ENCODE assay signal across 19 cellular contexts in genomic region chr15:74791667-74792066, GRCh38. TPM values are rescaled to one million over a fixed set of nuclear protein-coding genes. Genes with fewer than 3 reads are reported as not detected.
DNase-seq lines count a peak whose midpoint lies in the region; ATAC-seq, FAIRE-seq and TF ChIP-seq lines count a peak whose summit lies in the region.
"Had no signal": no experiment of that assay in that cellular context is flagged by ENCODE, and none has a peak within 500 bp of the region (broad histone marks: within the 10 kb centered on the region; RNA-seq: fewer than 3 reads in every experiment).

No MANE protein-coding gene starts in this region.

- intact Hi-C loops in CD14-positive monocyte (cut with micrococcal nuclease) = loop anchor here in 1 of 2 donors (2.0 kb wide), 1 partner anchor 23 kb away; no protein-coding TSS in a partner anchor
- intact Hi-C loops in naive thymus-derived CD4-positive, alpha-beta T cell (cut with micrococcal nuclease) = no loop called here

- H3K4me3 Mint-ChIP-seq in CD14-positive monocyte = peak overlapping the region in 1 of 2 donors; percentile 48
- H3K4me3 Mint-ChIP-seq in naive thymus-derived CD4-positive, alpha-beta T cell = peak overlapping the region; percentile 69 to 97 (median 88)

- CTCF ChIA-PET in naive thymus-derived CD4-positive, alpha-beta T cell (lab: Charles Lee) = interaction anchor here (3.4 to 26.1 kb wide), 2 partner anchors 15 to 157 kb away, joined by 27 to 1110 read pairs; partner anchors contain the start of gene CSK

- peaks cover 85 to 97% of the 10 kb centered on the region in 2 donors for H3K4me1 ChIP-seq in naive thymus-derived CD4-positive, alpha-beta T cell (ENCODE audit: control insufficient read depth in 2 of 2, insufficient read depth in 2 of 2, low read length in 2 of 2)

- H3K4me1 Mint-ChIP-seq in CD14-positive monocyte = peaks cover 88% of the 10 kb centered on the region
- peaks cover 61 to 95% (median 89%) of the 10 kb centered on the region in 7 donors for H3K4me1 Mint-ChIP-seq in naive thymus-derived CD4-positive, alpha-beta T cell

- POLR2A ChIA-PET in naive thymus-derived CD4-positive, alpha-beta T cell (lab: Charles Lee) = interaction anchor here (24.4 to 28.9 kb wide), 2 partner anchors 5 to 12 kb away, joined by 1077 read pairs; partner anchors contain the start of gene CSK

- ATAC-seq in activated naive CD4-positive, alpha-beta T cell treated with anti-CD3 and anti-CD28 coated beads, Interleukin-2, amount 50 U/mL, for 72 hours = no peak
- no peak for ATAC-seq in naive thymus-derived CD4-positive, alpha-beta T cell
- ATAC-seq: SK-N-SH treated with all-trans-retinoic acid at 6 μM for 48 hours had no signal

- peak overlapping the region; percentile 25 for H3K4me3 ChIP-seq in naive thymus-derived CD4-positive, alpha-beta T cell (ENCODE audit: low read length)
- H3K4me3 ChIP-seq: ascending aorta, hepatocyte had no signal

- no peak for TF ChIP-seq POLR2A in erythroblast (IDR thresholded peaks at IDR 0.05; ENCODE audit: low read length)

- peaks cover 0 to 2% (median 0%) of the 10 kb centered on the region in 3 donors for H3K27me3 Mint-ChIP-seq in CD14-positive monocyte (ENCODE audit: low read depth in 3 of 3)
- H3K27me3 Mint-ChIP-seq in naive thymus-derived CD4-positive, alpha-beta T cell = no peaks in the 10 kb centered on the region

- no peaks in the 10 kb centered on the region for H3K9me3 ChIP-seq in naive thymus-derived CD4-positive, alpha-beta T cell (ENCODE audit: control insufficient read depth in 2 of 3, low read length in 3 of 3)
- H3K9me3 ChIP-seq: ascending aorta had no signal

- DNase-seq in CD14-positive monocyte (ENCODE audit: low spot score) = no peak
- no peak for DNase-seq in GM18507 (ENCODE audit: extremely low spot score, insufficient read length, low read depth)
- no peak for DNase-seq in activated naive CD4-positive, alpha-beta T cell treated with anti-CD3 and anti-CD28 coated beads, Interleukin-2, amount 50 U/mL, for 72 hours (ENCODE audit: low spot score in 2 of 2)
- no peak for DNase-seq in naive thymus-derived CD4-positive, alpha-beta T cell
- DNase-seq in DMS79 (lab: John Stamatoyannopoulos, UW) = no peak
- no peak for DNase-seq in epidermal melanocyte (ENCODE audit: insufficient read length, low spot score)
- DNase-seq in erythroblast (lab: John Stamatoyannopoulos, UW) = no peak
- no peak for DNase-seq in DMS 273 treated with DMSO at 0.1 percent for 48 hours (lab: John Stamatoyannopoulos, UW)
- DNase-seq: activated CD4-positive, alpha-beta T cell treated with anti-CD3 and anti-CD28 coated beads for 4 hours; Calu3; H7; mammary epithelial cell; NCI-H1436; NK-92 treated with Interleukin-12 subunit alpha and Interleukin-12 subunit beta, amount 100 ng/mL, for 24 hours; stimulated activated naive CD4-positive, alpha-beta T cell treated with Interleukin-2 at 50 U/mL for 16 hours had no signal

- peak; percentile 18 for FAIRE-seq in GM18507 (lab: Jason Lieb, UNC)

- H3K36me3 Mint-ChIP-seq in CD14-positive monocyte = peaks cover 44 to 65% of the 10 kb centered on the region in 2 donors
- peaks cover 14 to 58% of the 10 kb centered on the region in 2 donors for H3K36me3 Mint-ChIP-seq in activated naive CD4-positive, alpha-beta T cell treated with anti-CD3 and anti-CD28 coated beads, Interleukin-2, amount 50 U/mL, for 72 hours
- H3K36me3 Mint-ChIP-seq in naive thymus-derived CD4-positive, alpha-beta T cell = peaks cover 0 to 46% (median 8%) of the 10 kb centered on the region in 5 donors

- peak overlapping the region; percentile 92 for H3K27ac ChIP-seq in naive thymus-derived CD4-positive, alpha-beta T cell (ENCODE audit: low read depth, low read length)
- H3K27ac ChIP-seq: ascending aorta, hepatocyte had no signal

- no peaks in the 10 kb centered on the region for H3K27me3 ChIP-seq in naive thymus-derived CD4-positive, alpha-beta T cell (ENCODE audit: control insufficient read depth in 2 of 2, insufficient read depth in 2 of 2, low read length in 2 of 2)
- H3K27me3 ChIP-seq: ascending aorta, hepatocyte had no signal

- no peak for TF ChIP-seq CTCF in CD14-positive monocyte (IDR thresholded peaks at IDR 0.05)

- H3K9me3 Mint-ChIP-seq in CD14-positive monocyte = no peaks in the 10 kb centered on the region
- no peaks in the 10 kb centered on the region for H3K9me3 Mint-ChIP-seq in activated naive CD4-positive, alpha-beta T cell treated with anti-CD3 and anti-CD28 coated beads, Interleukin-2, amount 50 U/mL, for 72 hours
- no peaks in the 10 kb centered on the region for H3K9me3 Mint-ChIP-seq in naive thymus-derived CD4-positive, alpha-beta T cell

- H3K36me3 ChIP-seq in naive thymus-derived CD4-positive, alpha-beta T cell (ENCODE audit: control insufficient read depth in 2 of 3, insufficient read depth in 3 of 3, low read length in 3 of 3) = no peaks in the 10 kb centered on the region
- H3K36me3 ChIP-seq: ascending aorta had no signal

- peak overlapping the region; percentile 58 to 100 (median 89) for H3K27ac Mint-ChIP-seq in CD14-positive monocyte
- H3K27ac Mint-ChIP-seq in activated naive CD4-positive, alpha-beta T cell treated with anti-CD3 and anti-CD28 coated beads, Interleukin-2, amount 50 U/mL, for 72 hours = peak overlapping the region; percentile 61 to 94
- H3K27ac Mint-ChIP-seq in naive thymus-derived CD4-positive, alpha-beta T cell = peak overlapping the region; percentile 83 to 98 (median 95)

RNA-seq across cellular contexts. Expression of gene CSK, which starts 9.8 kb away (rescaled TPM):
- 100 to 1,000 TPM in 1 of 2 donors, 10 to 100 TPM in 1; 79.0 to 106 TPM for polyA plus RNA-seq in CD14-positive monocyte
- total RNA-seq in activated naive CD4-positive, alpha-beta T cell treated with anti-CD3 and anti-CD28 coated beads, Interleukin-2, amount 50 U/mL, for 72 hours = 100 to 1,000 TPM; 231 to 297 TPM
- 100 to 1,000 TPM; 163 to 421 (median 228) TPM for total RNA-seq in naive thymus-derived CD4-positive, alpha-beta T cell
- polyA plus RNA-seq in naive thymus-derived CD4-positive, alpha-beta T cell = 100 to 1,000 TPM in 1 of 2 donors, 10 to 100 TPM in 1; 67.7 to 144 TPM

RNA-seq across cellular contexts. Expression of gene LMAN1L, which starts 21.0 kb away (rescaled TPM):
- polyA plus RNA-seq in CD14-positive monocyte = not detected
- 1 to 10 TPM in 1 of 2 donors, under 1 TPM in 1; 0.27 to 1.1 TPM for total RNA-seq in activated naive CD4-positive, alpha-beta T cell treated with anti-CD3 and anti-CD28 coated beads, Interleukin-2, amount 50 U/mL, for 72 hours
- total RNA-seq in naive thymus-derived CD4-positive, alpha-beta T cell = 1 to 10 TPM in 4 of 5 experiments, under 1 TPM in 1; 0.35 to 2.4 (median 1.3) TPM
- not detected for polyA plus RNA-seq in naive thymus-derived CD4-positive, alpha-beta T cell
- total RNA-seq: ascending aorta, H7, hepatocyte, posterior vena cava had no signal
- polyA plus RNA-seq: hepatocyte, mammary epithelial cell had no signal

RNA-seq across cellular contexts. Expression of gene CPLX3, which starts 34.8 kb away (rescaled TPM):
- not detected for polyA plus RNA-seq in CD14-positive monocyte
- under 1 TPM in 1 of 2 donors, not detected in 1; 0.25 TPM for total RNA-seq in activated naive CD4-positive, alpha-beta T cell treated with anti-CD3 and anti-CD28 coated beads, Interleukin-2, amount 50 U/mL, for 72 hours
- total RNA-seq in naive thymus-derived CD4-positive, alpha-beta T cell = under 1 TPM in 2 of 5 experiments, not detected in 3; 0.27 to 0.60 TPM
- not detected for polyA plus RNA-seq in naive thymus-derived CD4-positive, alpha-beta T cell
- total RNA-seq: ascending aorta, hepatocyte, mammary epithelial cell, posterior vena cava had no signal
- polyA plus RNA-seq: hepatocyte, mammary epithelial cell had no signal

RNA-seq across cellular contexts. Expression of gene CYP1A2, which starts 43.0 kb away (rescaled TPM):
- polyA plus RNA-seq in CD14-positive monocyte = not detected
- not detected for total RNA-seq in activated naive CD4-positive, alpha-beta T cell treated with anti-CD3 and anti-CD28 coated beads, Interleukin-2, amount 50 U/mL, for 72 hours
- not detected for total RNA-seq in naive thymus-derived CD4-positive, alpha-beta T cell
- not detected for polyA plus RNA-seq in naive thymus-derived CD4-positive, alpha-beta T cell
- total RNA-seq: ascending aorta, Calu3, H7, hepatocyte, mammary epithelial cell, posterior vena cava had no signal
- polyA plus RNA-seq: mammary epithelial cell had no signal

RNA-seq across cellular contexts. Expression of gene ULK3, which starts 51.3 kb away (rescaled TPM):
- 10 to 100 TPM in 1 of 2 donors, 1 to 10 TPM in 1; 9.4 to 16.0 TPM for polyA plus RNA-seq in CD14-positive monocyte
- total RNA-seq in activated naive CD4-positive, alpha-beta T cell treated with anti-CD3 and anti-CD28 coated beads, Interleukin-2, amount 50 U/mL, for 72 hours = 10 to 100 TPM; 37.6 to 50.3 TPM
- 100 to 1,000 TPM in 1 of 5 experiments, 10 to 100 TPM in 4; 53.2 to 106 (median 59.2) TPM for total RNA-seq in naive thymus-derived CD4-positive, alpha-beta T cell
- 10 to 100 TPM; 15.4 to 32.8 TPM for polyA plus RNA-seq in naive thymus-derived CD4-positive, alpha-beta T cell
